ENCODE assay signal across 8 cellular contexts in the genomic region with DNA sequence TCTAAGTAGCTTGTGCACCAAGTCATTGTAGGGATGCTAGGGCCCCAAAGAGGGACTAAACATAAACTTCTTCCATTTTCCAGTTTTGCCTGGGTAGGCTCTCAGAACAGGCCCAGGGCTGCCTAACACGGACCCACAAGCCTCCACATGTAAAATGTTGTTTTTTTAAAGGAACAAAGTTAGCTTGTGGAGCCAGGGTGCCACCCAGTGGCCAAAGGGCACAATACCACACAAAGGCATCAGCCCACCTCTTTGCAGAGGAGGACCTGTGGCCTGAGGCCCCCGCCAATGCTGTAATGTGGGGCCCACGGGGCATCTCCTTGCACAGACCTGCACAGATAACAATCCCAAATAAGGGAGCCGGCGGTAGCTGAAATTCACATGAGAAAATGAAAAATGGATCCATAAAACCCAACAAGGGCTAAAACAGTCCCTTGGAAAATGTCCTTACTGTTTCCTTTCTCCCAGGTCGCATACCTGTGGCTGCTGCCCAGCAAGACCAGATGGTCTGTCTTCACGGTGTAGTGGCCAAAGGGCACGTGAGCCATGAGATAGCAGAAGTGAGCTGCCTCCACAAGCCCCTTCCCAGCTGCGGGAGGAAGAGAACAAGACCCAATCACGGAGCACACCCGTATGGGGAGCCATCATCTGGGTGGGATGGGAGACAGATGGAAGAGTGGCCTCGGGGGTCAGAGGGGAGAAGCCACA. TPM values are rescaled to one million over a fixed set of nuclear protein-coding genes. Genes with fewer than 3 reads are reported as not detected.
A peak's percentile ranks its signal among the peaks of the same experiment; 100 is the strongest.
DNase-seq lines count a peak whose midpoint lies in the region; ATAC-seq and TF ChIP-seq lines count a peak whose summit lies in the region.

No MANE protein-coding gene starts in this region.

- DNase-seq in BE2C (peak; percentile 56), NCI-H2196 (lab: John Stamatoyannopoulos, UW; ENCODE audit: unreplicated experiment) (peak; percentile 40), fibroblast of villous mesenchyme (ENCODE audit: low read depth) (peak; percentile 59), T-helper 17 cell (no peak)
- peak; percentile 40 to 48 for DNase-seq in activated CD4-positive, alpha-beta T cell treated with anti-CD3 and anti-CD28 coated beads, Interleukin-2, amount 50 U/mL, for 48 hours

- H3K4me3 ChIP-seq in BE2C (ENCODE audit: low read depth, low read length) (no peak overlapping the region), fibroblast of villous mesenchyme (ENCODE audit: low read depth, low read length) (no peak overlapping the region), parathyroid adenoma (ENCODE audit: low read depth, low read length) (no peak overlapping the region)

- H3K36me3 ChIP-seq in BE2C (no peaks in the 10 kb centered on the region), parathyroid adenoma (ENCODE audit: control insufficient read depth, insufficient read depth, low read length) (no peaks in the 10 kb centered on the region)

- no peaks in the 10 kb centered on the region for H3K27me3 ChIP-seq in BE2C
- no peaks in the 10 kb centered on the region for H3K27me3 ChIP-seq in parathyroid adenoma (ENCODE audit: control insufficient read depth, insufficient read depth, low read length)

- H3K27me3 Mint-ChIP-seq in T-helper 17 cell: peaks cover 17% of the 10 kb centered on the region

- H3K4me1 Mint-ChIP-seq in T-helper 17 cell: no peaks in the 10 kb centered on the region

- H2AFZ ChIP-seq in parathyroid adenoma: no peak overlapping the region

- ATAC-seq in GM18498 (IDR thresholded peaks at IDR 0.05; ENCODE audit: unreplicated experiment) (peak; percentile 71), HG02981 (IDR thresholded peaks at IDR 0.05; ENCODE audit: unreplicated experiment) (peak; percentile 73), T-helper 17 cell (no peak)

- H3K36me3 Mint-ChIP-seq in T-helper 17 cell (ENCODE audit: low read depth): no peaks in the 10 kb centered on the region

- no peak overlapping the region for H3K27ac ChIP-seq in parathyroid adenoma

- no peak overlapping the region for H3K4me2 ChIP-seq in parathyroid adenoma (ENCODE audit: low read length)

- no peaks in the 10 kb centered on the region for H3K9me3 ChIP-seq in BE2C
- no peaks in the 10 kb centered on the region for H3K9me3 ChIP-seq in parathyroid adenoma (ENCODE audit: control insufficient read depth, low read length)
- no peaks in the 10 kb centered on the region for H3K9me3 ChIP-seq in T-helper 17 cell (ENCODE audit: control insufficient read depth, low read length, poor library complexity, severe bottlenecking)

- H3K4me3 Mint-ChIP-seq in T-helper 17 cell: no peak overlapping the region

- TF ChIP-seq CTCF in BE2C (IDR thresholded peaks at IDR 0.05; ENCODE audit: low read depth, low read length): peak; percentile 79
- TF ChIP-seq CTCF in fibroblast of villous mesenchyme (IDR thresholded peaks at IDR 0.05; ENCODE audit: insufficient read depth, low read depth, low read length): peak; percentile 84
- TF ChIP-seq CTCF in parathyroid adenoma (IDR thresholded peaks at IDR 0.05): peak; percentile 30

- H3K4me1 ChIP-seq in BE2C: no peaks in the 10 kb centered on the region
- H3K4me1 ChIP-seq in parathyroid adenoma: no peaks in the 10 kb centered on the region

- no peaks in the 10 kb centered on the region for H3K79me2 ChIP-seq in parathyroid adenoma

- no peak overlapping the region for H3K9ac ChIP-seq in parathyroid adenoma

- H3K27ac Mint-ChIP-seq in T-helper 17 cell: no peak overlapping the region

RNA-seq across cellular contexts. Expression of gene SEC16B, which starts 23.8 kb away (rescaled TPM):
- not detected for polyA plus RNA-seq in BE2C (2012; ENCODE audit: insufficient read depth, insufficient read length, low read depth)
- total RNA-seq in fibroblast of villous mesenchyme (1.3 and 1.6 TPM in 2 replicates), T-helper 17 cell (not detected)

Comparison
In these comparisons a context has a peak if more than half of its experiments do, and no peak if none do; other contexts are left out.
1. DNase-seq: peak in BE2C (single experiment), NCI-H2196 (single experiment), activated CD4-positive, alpha-beta T cell treated with anti-CD3 and anti-CD28 coated beads, Interleukin-2, amount 50 U/mL, for 48 hours (2 of 2) and fibroblast of villous mesenchyme (single experiment); none in T-helper 17 cell (0 of 3).
2. CTCF ChIP-seq: peak in every context shown above with its lines; median percentile 84 in fibroblast of villous mesenchyme; 79 in BE2C; 30 in parathyroid adenoma.